Comparison of ENCODE assay signal across 11 cellular contexts in the genomic region with DNA sequence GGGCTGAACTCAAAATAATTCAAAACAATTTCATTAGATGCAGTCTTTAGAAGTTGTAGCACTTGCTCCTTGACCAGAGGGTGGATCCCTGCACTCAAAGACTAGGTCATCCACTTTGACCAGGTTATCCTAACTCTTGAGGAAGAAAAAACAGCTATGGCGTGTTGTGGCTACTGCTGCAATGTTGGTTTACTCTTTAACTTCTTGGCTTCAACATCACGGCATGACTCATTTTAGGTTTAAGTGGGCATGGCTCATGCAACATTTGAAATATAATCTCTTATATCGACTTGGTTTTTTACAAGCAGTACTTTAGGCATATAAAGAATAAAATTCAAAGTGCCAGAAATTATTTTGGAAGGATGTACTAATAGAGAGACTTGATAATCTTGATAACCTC. TPM values are rescaled to one million over a fixed set of nuclear protein-coding genes. Genes with fewer than 3 reads are reported as not detected.
DNase-seq lines count a peak whose midpoint lies in the region; ATAC-seq, FAIRE-seq and TF ChIP-seq lines count a peak whose summit lies in the region.
"Had no signal": no experiment of that assay in that cellular context is flagged by ENCODE, and none has a peak within 500 bp of the region (broad histone marks: within the 10 kb centered on the region; RNA-seq: fewer than 3 reads in every experiment).

No MANE protein-coding gene starts in this region.

- no TSS peak for BruUV-seq in IMR-90 (replicated peaks; lab: Mats Ljungman, UMichigan)

- dilution Hi-C loops in IMR-90 (cut with HindIII; ENCODE audit: low sequenced_read_pairs, unreplicated experiment) = no loop called here

- TF ChIP-seq CTCF in A549 (IDR thresholded peaks at IDR 0.05) (no peak), IMR-90 (conservative IDR thresholded peaks at IDR 0.05; ENCODE audit: low read depth, low read length) (no peak), astrocyte of the cerebellum (IDR thresholded peaks at IDR 0.05; ENCODE audit: low read depth, low read length, missing control alignments) (no peak)

- H3K4me3 ChIP-seq in A549 = no peak overlapping the region
- H3K4me3 ChIP-seq in IMR-90 (ENCODE audit: insufficient read depth, low read depth, low read length) = no peak overlapping the region
- no peak overlapping the region for H3K4me3 ChIP-seq in astrocyte of the cerebellum (ENCODE audit: low read depth, low read length)
- H3K4me3 ChIP-seq: BLaER1 had no signal

- H2BK15ac ChIP-seq in IMR-90 (ENCODE audit: low read depth, low read length) = no peak overlapping the region

- peak in 1 of 2 experiments; percentile 68; a peak in 2 of 5 replicates for TF ChIP-seq EP300 in A549 (IDR thresholded peaks at IDR 0.05)

- no peaks in the 10 kb centered on the region for H4K20me1 ChIP-seq in IMR-90 (ENCODE audit: insufficient read depth, low read length)
- H4K20me1 ChIP-seq: BLaER1 had no signal

- peak overlapping the region; percentile 65 to 86 for H3K27ac ChIP-seq in A549
- H3K27ac ChIP-seq in IMR-90 (ENCODE audit: insufficient read depth, low read length) = no peak overlapping the region
- H3K27ac ChIP-seq: BLaER1, WERI-Rb-1 had no signal

- peak overlapping the region; percentile 71 for H3K4me2 ChIP-seq in A549
- H3K4me2 ChIP-seq in IMR-90 (ENCODE audit: low read depth, low read length) = no peak overlapping the region
- H3K4me2 ChIP-seq: BLaER1 had no signal

- no peak overlapping the region for H4K8ac ChIP-seq in IMR-90 (ENCODE audit: low read depth in 2 of 2, low read length in 2 of 2)

- no peak overlapping the region for H3K23ac ChIP-seq in IMR-90 (ENCODE audit: low read depth, low read length)

- no peak overlapping the region for H2AFZ ChIP-seq in IMR-90 (replicated peaks; ENCODE audit: low read length, poor library complexity)

- H3K36me3 ChIP-seq in IMR-90 (ENCODE audit: control insufficient read depth, insufficient read depth, low read length) = no peaks in the 10 kb centered on the region
- H3K36me3 ChIP-seq: BLaER1, WERI-Rb-1 had no signal

- no peak overlapping the region for H4K5ac ChIP-seq in IMR-90 (ENCODE audit: low read depth, low read length)

- peak; percentile 49 to 89 for DNase-seq in A549 (ENCODE audit: low read depth in 1 of 2, low spot score in 1 of 2)
- peak; percentile 91 for DNase-seq in IMR-90
- peak; percentile 62 for DNase-seq in astrocyte of the cerebellum (ENCODE audit: low read depth)
- DNase-seq in left colon = no peak
- no peak for DNase-seq in GM19240 (ENCODE audit: insufficient read length, low spot score)
- DNase-seq in SK-N-DZ (ENCODE audit: low spot score) = no peak
- no peak for DNase-seq in RPMI8226
- DNase-seq: anterior cingulate cortex, WERI-Rb-1 had no signal

- 2% methylated on average over 3 of the region's 3 CpGs for WGBS in A549 (ENCODE audit: missing lambda C conversion rate)
- WGBS in IMR-90 (ENCODE audit: extremely low coverage in 2 of 2, insufficient read length in 1 of 2), 2 experiments = no CpG with 5 or more reads among the region's 3 CpGs

- CTCF ChIA-PET in A549 (lab: Yijun Ruan, JAX) = interaction anchor here (1.3 to 6.7 kb wide), 4 partner anchors 9 to 185 kb away, joined by 3 to 74 read pairs (median 4); no protein-coding TSS in a partner anchor
- CTCF ChIA-PET in IMR-90 (lab: Yijun Ruan, JAX) = interaction anchor here (0.5 to 2.3 kb wide), 2 partner anchors 10 to 76 kb away, joined by 3 to 18 read pairs; no protein-coding TSS in a partner anchor

- H2AK9ac ChIP-seq in IMR-90 (replicated peaks; ENCODE audit: low read depth, low read length, poor library complexity) = no peak overlapping the region

- H3K4me1 ChIP-seq in A549 = peaks cover 66% of the 10 kb centered on the region
- H3K4me1 ChIP-seq in IMR-90 (ENCODE audit: control insufficient read depth, insufficient read depth, low read length) = peaks cover 8% of the 10 kb centered on the region
- H3K4me1 ChIP-seq: BLaER1 had no signal

- H3K9me1 ChIP-seq in IMR-90 (ENCODE audit: insufficient read depth, low read length) = peaks cover 10% of the 10 kb centered on the region

- H4K91ac ChIP-seq in IMR-90 (ENCODE audit: insufficient read depth, low read depth, low read length) = no peak overlapping the region

- in situ Hi-C loops in IMR-90 (cut with MboI; ENCODE audit: low sequenced_read_pairs) (loop anchor here (5.0 to 10.0 kb wide), 2 partner anchors 75 to 487 kb away; no protein-coding TSS in a partner anchor), astrocyte of the cerebellum (cut with HindIII; ENCODE audit: low sequenced_read_pairs) (no loop called here)

- TF ChIP-seq POLR2A in A549 (IDR thresholded peaks at IDR 0.05; ENCODE audit: low read length) (no peak), IMR-90 (IDR thresholded peaks at IDR 0.05; ENCODE audit: low read depth, low read length) (no peak)

- H3K4ac ChIP-seq in IMR-90 (ENCODE audit: low read depth, low read length) = no peak overlapping the region

- H2BK20ac ChIP-seq in IMR-90 (ENCODE audit: low read depth, low read length) = peak overlapping the region; percentile 45; the same call in 1 of the 2 replicates

- no peak overlapping the region for H2AK5ac ChIP-seq in IMR-90 (ENCODE audit: low read depth, low read length)

- TF ChIP-seq RAD21 in A549 (conservative IDR thresholded peaks at IDR 0.05 in 1 of 2, IDR thresholded peaks at IDR 0.05 in 1 of 2) (peak in 1 of 2 experiments; percentile 24; a peak in 3 of 5 replicates), IMR-90 (IDR thresholded peaks at IDR 0.05; ENCODE audit: low read length) (no peak)

- H3K9me3 ChIP-seq in A549 (no peaks in the 10 kb centered on the region), IMR-90 (ENCODE audit: control insufficient read depth, insufficient read depth, low read length) (no peaks in the 10 kb centered on the region)
- H3K9me3 ChIP-seq: BLaER1 had no signal

- no peaks in the 10 kb centered on the region for H3K79me1 ChIP-seq in IMR-90 (ENCODE audit: low read depth in 1 of 2, low read length in 2 of 2)

- intact Hi-C loops in IMR-90 (cut with micrococcal nuclease) = loop anchor here (10.0 kb wide), 1 partner anchor 387 kb away; the partner anchor contains the start of gene TTC39C
- intact Hi-C loops in left colon (cut with DNase I, micrococcal nuclease) = loop anchor here in 1 of 2 donors (10.0 kb wide), 2 partner anchors 77 to 287 kb away; no protein-coding TSS in a partner anchor

- POLR2A ChIA-PET in A549 (lab: Yijun Ruan, JAX) = interaction anchor here (0.5 to 1.0 kb wide), 3 partner anchors 76 to 111 kb away, joined by 3 read pairs; no protein-coding TSS in a partner anchor
- POLR2A ChIA-PET in IMR-90 (lab: Charles Lee; ENCODE audit: unreplicated experiment) = no interaction called here

- 0 out of 2 replicates have a peak, but pooled peaks cover 2% of the 10 kb centered on the region for H3K27me3 ChIP-seq in IMR-90 (ENCODE audit: control insufficient read depth, insufficient read depth, low read length)
- H3K27me3 ChIP-seq: BLaER1 had no signal

- no peak overlapping the region for H3K14ac ChIP-seq in IMR-90 (replicated peaks; ENCODE audit: low read depth, low read length)

- H3K56ac ChIP-seq in IMR-90 (ENCODE audit: extremely low read depth, insufficient read depth, low read length) = no peak overlapping the region

- 0 out of 2 replicates have a peak overlapping the region, but pooled peaks have one; percentile 34 for H2BK120ac ChIP-seq in IMR-90 (ENCODE audit: low read depth, low read length)

- ATAC-seq in A549 (peak; percentile 63 to 68; a peak in 5 of 6 replicates), IMR-90 (ENCODE audit: low read depth) (peak; percentile 81), left colon (peak; percentile 83), GM18907 (IDR thresholded peaks at IDR 0.05; ENCODE audit: unreplicated experiment) (no peak)

- H2BK5ac ChIP-seq in IMR-90 (ENCODE audit: low read depth, low read length, poor library complexity, severe bottlenecking) = peak overlapping the region; percentile 80

- no peak overlapping the region for H3K18ac ChIP-seq in IMR-90 (ENCODE audit: low read depth, low read length)

- no peak for FAIRE-seq in A549 (lab: Jason Lieb, UNC)

- H3K9ac ChIP-seq in IMR-90 (ENCODE audit: low read depth, low read length) = no peak overlapping the region
- H3K9ac ChIP-seq: BLaER1 had no signal

TF ChIP-seq in A549, 52 proteins besides CTCF, POLR2A, EP300 and RAD21 (continues in another document):
- TF ChIP-seq NPAS2 (CRISPR knock-in tag; IDR thresholded peaks at IDR 0.05; ENCODE audit: borderline replicate concordance) = no peak
- peak; percentile 86 for TF ChIP-seq JUNB (IDR thresholded peaks at IDR 0.05)
- peak; percentile 85 for TF ChIP-seq GATA3 (IDR thresholded peaks at IDR 0.05; ENCODE audit: borderline replicate concordance)

RNA-seq across cellular contexts. Expression of gene ANKRD29, which starts 35.4 kb away (rescaled TPM):
- 25.2 and 25.4 TPM in 2 replicates for polyA plus RNA-seq in A549 (2011; rRNA removed)
- 10.5 and 12.3 TPM in 2 replicates for polyA plus RNA-seq in A549 (2012; cell fraction: cytosol; rRNA removed)
- polyA plus RNA-seq in A549 (2012; cell fraction: nucleus; rRNA removed) = 13.5 and 15.5 TPM in 2 replicates
- 12.4 to 17.4 TPM (median 17.2 TPM) in 3 replicates for polyA plus RNA-seq in A549 (2017; fragmentation: RNase III; extraction: RNeasy Plus Mini Kit Qiagen cat#74134 plus additional on column Dnase treatment)
- 13.2 and 17.2 TPM in 2 replicates for polyA minus RNA-seq in A549 (2011; rRNA and poly(A)+ RNA removed)
- total RNA-seq in IMR-90 (2012; rRNA removed) = under 0.01 and 0.18 TPM in 2 replicates
- polyA plus RNA-seq in IMR-90 (2012; rRNA removed) = 0.07 and 0.31 TPM in 2 replicates
- polyA plus RNA-seq in IMR-90 (2012; cell fraction: cytosol; rRNA removed) = 0.01 and 0.10 TPM in 2 replicates
- 0.36 and 0.66 TPM in 2 replicates for polyA plus RNA-seq in IMR-90 (2012; cell fraction: nucleus; rRNA removed; ENCODE audit: low replicate concordance)
- total RNA-seq in left colon = 1 to 10 TPM; 1.2 to 2.5 TPM
- 0.16 TPM in 1 of 2 replicates, not detected in the other for polyA plus RNA-seq in SK-N-DZ (2014; cell fraction: cytosol; rRNA removed)
- not detected in 2 replicates for polyA plus RNA-seq in SK-N-DZ (2014; cell fraction: nucleus; rRNA removed)

RNA-seq across cellular contexts. Expression of gene NPC1, which starts 41.0 kb away (rescaled TPM):
- polyA plus RNA-seq in A549 (2011; rRNA removed) (42.5 and 45.0 TPM in 2 replicates), A549 (2017; fragmentation: RNase III; extraction: RNeasy Plus Mini Kit Qiagen cat#74134 plus additional on column Dnase treatment) (56.9 to 69.2 TPM (median 61.4 TPM) in 3 replicates), IMR-90 (2012; rRNA removed) (7.5 and 8.0 TPM in 2 replicates)
- 31.4 and 37.2 TPM in 2 replicates for polyA plus RNA-seq in A549 (2012; cell fraction: cytosol; rRNA removed)
- 106 and 115 TPM in 2 replicates for polyA plus RNA-seq in A549 (2012; cell fraction: nucleus; rRNA removed)
- 121 and 124 TPM in 2 replicates for polyA minus RNA-seq in A549 (2011; rRNA and poly(A)+ RNA removed)
- total RNA-seq in IMR-90 (2012; rRNA removed) (4.7 and 7.9 TPM in 2 replicates), left colon (10 to 100 TPM; 36.5 to 43.2 TPM)
- polyA plus RNA-seq in IMR-90 (2012; cell fraction: cytosol; rRNA removed) = 5.0 and 6.5 TPM in 2 replicates
- polyA plus RNA-seq in IMR-90 (2012; cell fraction: nucleus; rRNA removed; ENCODE audit: low replicate concordance) = 8.7 and 12.4 TPM in 2 replicates
- polyA plus RNA-seq in SK-N-DZ (2014; cell fraction: cytosol; rRNA removed) = 14.5 and 17.0 TPM in 2 replicates
- 20.8 and 26.8 TPM in 2 replicates for polyA plus RNA-seq in SK-N-DZ (2014; cell fraction: nucleus; rRNA removed)

Comparison
In these comparisons a context has a peak if more than half of its experiments do, and no peak if none do; other contexts are left out.
1. DNase-seq: peak in A549 (2 of 2), IMR-90 (single experiment) and astrocyte of the cerebellum (single experiment); none in left colon (0 of 2), GM19240 (single experiment), SK-N-DZ (single experiment) and RPMI8226 (single experiment).